ENCODE assay signal across 8 cellular contexts in genomic region chr14:76876076-76876475, GRCh38. TPM values are rescaled to one million over a fixed set of nuclear protein-coding genes. Genes with fewer than 3 reads are reported as not detected.
DNase-seq lines count a peak whose midpoint lies in the region; ATAC-seq and TF ChIP-seq lines count a peak whose summit lies in the region.

No MANE protein-coding gene starts in this region.

- H3K27me3 ChIP-seq in right atrium auricular region, result no peaks in the 10 kb centered on the region

- ATAC-seq in HG02678 (IDR thresholded peaks at IDR 0.05; ENCODE audit: unreplicated experiment), result no peak
- no peak for ATAC-seq in HG03196 (IDR thresholded peaks at IDR 0.05; ENCODE audit: unreplicated experiment)

- DNase-seq in NCI-H1105 treated with DMSO at 0.1 percent for 48 hours (lab: John Stamatoyannopoulos, UW) (peak; percentile 68), SW 1271 (lab: John Stamatoyannopoulos, UW) (peak; percentile 44 to 59), anterior cingulate cortex (lab: John Stamatoyannopoulos, UW) (peak in 49 of 58 donors; percentile 10 to 78 (median 44)), right atrium auricular region (ENCODE audit: low spot score) (peak; percentile 69), retina (peak; percentile 79)

- no peaks in the 10 kb centered on the region for H3K4me1 ChIP-seq in right atrium auricular region

- no peak overlapping the region for H3K27ac ChIP-seq in right atrium auricular region

- no peaks in the 10 kb centered on the region for H3K9me3 ChIP-seq in right atrium auricular region

- TF ChIP-seq CTCF in GM12872 (IDR thresholded peaks at IDR 0.05; ENCODE audit: insufficient read depth, low read depth, low read length) (peak; percentile 92), right atrium auricular region (IDR thresholded peaks at IDR 0.05) (peak; percentile 89 to 96)

- no peaks in the 10 kb centered on the region for H3K36me3 ChIP-seq in right atrium auricular region

- no peak overlapping the region for H3K4me3 ChIP-seq in right atrium auricular region

RNA-seq across cellular contexts. Expression of gene LRRC74A, which starts 49.9 kb away (rescaled TPM):
- total RNA-seq in right atrium auricular region, result not detected
